In genomic region chr9:34611251-34611810, GRCh38 we compare ENCODE assay signal across 6 cellular contexts. TPM values are rescaled to one million over a fixed set of nuclear protein-coding genes. Genes with fewer than 3 reads are reported as not detected.
DNase-seq lines count a peak whose midpoint lies in the region; ATAC-seq and TF ChIP-seq lines count a peak whose summit lies in the region.

No MANE protein-coding gene starts in this region.

- peak overlapping the region; percentile 86 for H3K4me3 Mint-ChIP-seq in activated T-cell treated with anti-CD3 and anti-CD28 coated beads, Interleukin-2, amount 50 U/mL, for 4 hours

- H3K27me3 Mint-ChIP-seq in activated T-cell treated with anti-CD3 and anti-CD28 coated beads, Interleukin-2, amount 50 U/mL, for 4 hours (ENCODE audit: low read depth), result no peaks in the 10 kb centered on the region

- H3K4me1 Mint-ChIP-seq in activated T-cell treated with anti-CD3 and anti-CD28 coated beads, Interleukin-2, amount 50 U/mL, for 4 hours (ENCODE audit: low read depth), result peaks cover 19% of the 10 kb centered on the region

- H3K9me3 Mint-ChIP-seq in activated T-cell treated with anti-CD3 and anti-CD28 coated beads, Interleukin-2, amount 50 U/mL, for 4 hours, result no peaks in the 10 kb centered on the region

- H3K36me3 Mint-ChIP-seq in activated T-cell treated with anti-CD3 and anti-CD28 coated beads, Interleukin-2, amount 50 U/mL, for 4 hours (ENCODE audit: insufficient read depth), result peaks cover 2% of the 10 kb centered on the region

- peaks cover 28% of the 10 kb centered on the region for H3K36me3 ChIP-seq in lower lobe of right lung

- no peaks in the 10 kb centered on the region for H3K9me3 ChIP-seq in lower lobe of right lung

- peak; percentile 10 for ATAC-seq in GM21576 (IDR thresholded peaks at IDR 0.05; ENCODE audit: unreplicated experiment)
- peak; percentile 17 to 22 for ATAC-seq in activated T-cell treated with anti-CD3 and anti-CD28 coated beads, Interleukin-2, amount 50 U/mL, for 4 hours
- peak; percentile 25 to 28 for ATAC-seq in lower lobe of right lung
- ATAC-seq in GM21367 (IDR thresholded peaks at IDR 0.05; ENCODE audit: unreplicated experiment), result no peak

- peaks cover 21% of the 10 kb centered on the region for H3K4me1 ChIP-seq in lower lobe of right lung

- H3K27ac ChIP-seq in lower lobe of right lung, result peak overlapping the region; percentile 89

- intact Hi-C loops in lower lobe of right lung (cut with DNase I), result no loop called here

- peak overlapping the region; percentile 78 for H3K4me3 ChIP-seq in lower lobe of right lung

- H3K27me3 ChIP-seq in lower lobe of right lung (ENCODE audit: low read depth), result no peaks in the 10 kb centered on the region

- no peak for TF ChIP-seq CTCF in lower lobe of right lung (IDR thresholded peaks at IDR 0.05)

- no peak for DNase-seq in activated T-cell treated with anti-CD3 and anti-CD28 coated beads, Interleukin-2, amount 50 U/mL, for 4 hours
- peak; percentile 45 for DNase-seq in lower lobe of right lung
- DNase-seq in NCI-H2171 treated with DMSO at 0.1 percent for 48 hours (lab: John Stamatoyannopoulos, UW), result no peak
- no peak for DNase-seq in GDM1 (lab: John Stamatoyannopoulos, UW)

RNA-seq across cellular contexts. Expression of gene RPP25L, which starts 0.6 kb away (rescaled TPM):
- 10 to 100 TPM; 26.6 to 30.2 (median 29.9) TPM for total RNA-seq in activated T-cell treated with anti-CD3 and anti-CD28 coated beads, Interleukin-2, amount 50 U/mL, for 4 hours
- total RNA-seq in lower lobe of right lung, result 16.5 TPM

RNA-seq across cellular contexts. Expression of gene DCTN3, which starts 9.0 kb away (rescaled TPM):
- 10 to 100 TPM; 58.8 to 69.2 (median 64.2) TPM for total RNA-seq in activated T-cell treated with anti-CD3 and anti-CD28 coated beads, Interleukin-2, amount 50 U/mL, for 4 hours
- 72.2 TPM for total RNA-seq in lower lobe of right lung

RNA-seq across cellular contexts. Expression of gene ARID3C, which starts 17.5 kb away (rescaled TPM):
- not detected for total RNA-seq in activated T-cell treated with anti-CD3 and anti-CD28 coated beads, Interleukin-2, amount 50 U/mL, for 4 hours
- not detected for total RNA-seq in lower lobe of right lung

RNA-seq across cellular contexts. Expression of gene CNTFR, which starts 21.8 kb away (rescaled TPM):
- under 1 TPM in 1 of 3 donors, not detected in 2; 0.18 TPM for total RNA-seq in activated T-cell treated with anti-CD3 and anti-CD28 coated beads, Interleukin-2, amount 50 U/mL, for 4 hours
- 2.5 TPM for total RNA-seq in lower lobe of right lung

RNA-seq across cellular contexts. Expression of gene SIGMAR1, which starts 26.3 kb away (rescaled TPM):
- total RNA-seq in activated T-cell treated with anti-CD3 and anti-CD28 coated beads, Interleukin-2, amount 50 U/mL, for 4 hours, result 100 to 1,000 TPM; 120 to 128 (median 123) TPM
- 35.0 TPM for total RNA-seq in lower lobe of right lung
